Comparison of ENCODE assay signal across 11 cellular contexts in genomic region chr13:33745370-33746324, GRCh38.
DNase-seq lines count a peak whose midpoint lies in the region; ATAC-seq and TF ChIP-seq lines count a peak whose summit lies in the region.
"Had no signal": no experiment of that assay in that cellular context is flagged by ENCODE, and none has a peak within 500 bp of the region (broad histone marks: within the 10 kb centered on the region; RNA-seq: fewer than 3 reads in every experiment).

No MANE protein-coding gene starts in this region.

- ATAC-seq in GM21515 (IDR thresholded peaks at IDR 0.05; ENCODE audit: unreplicated experiment) = peak; percentile 38
- peak; percentile 44 for ATAC-seq in HG03457 (IDR thresholded peaks at IDR 0.05; ENCODE audit: unreplicated experiment)
- ATAC-seq in activated naive CD4-positive, alpha-beta T cell treated with anti-CD3 and anti-CD28 coated beads, Interleukin-2, amount 50 U/mL, for 72 hours = no peak
- ATAC-seq: psoas muscle had no signal

- H3K9me3 ChIP-seq in DOHH2 (ENCODE audit: control insufficient read depth, insufficient read depth, low read length) = peaks cover 20% of the 10 kb centered on the region
- H3K9me3 ChIP-seq in SK-N-MC (ENCODE audit: low read depth, low read length) = no peaks in the 10 kb centered on the region
- peaks cover under 1% of the 10 kb centered on the region; the same call in 1 of the 2 replicates for H3K9me3 ChIP-seq in HAP-1
- H3K9me3 ChIP-seq: psoas muscle had no signal

- peaks cover 0 to 6% of the 10 kb centered on the region in 2 donors for H3K36me3 Mint-ChIP-seq in activated naive CD4-positive, alpha-beta T cell treated with anti-CD3 and anti-CD28 coated beads, Interleukin-2, amount 50 U/mL, for 72 hours

- H3K9me2 ChIP-seq in DOHH2 (replicated peaks; ENCODE audit: control insufficient read depth, low read length) = no peaks in the 10 kb centered on the region

- DNase-seq in SK-N-MC (ENCODE audit: low read depth, low spot score) = no peak
- DNase-seq in NCI-H1436 (lab: John Stamatoyannopoulos, UW) = no peak
- no peak for DNase-seq in activated CD8-positive, alpha-beta memory T cell treated with anti-CD3 and anti-CD28 coated beads for 24 hours
- no peak for DNase-seq in activated naive CD4-positive, alpha-beta T cell treated with anti-CD3 and anti-CD28 coated beads, Interleukin-2, amount 50 U/mL, for 72 hours (ENCODE audit: low spot score in 2 of 2)
- DNase-seq in HAP-1 (ENCODE audit: low spot score in 2 of 2) = no peak
- DNase-seq: amygdala, heart left ventricle, psoas muscle had no signal

- peaks cover 8% of the 10 kb centered on the region for H3F3A ChIP-seq in DOHH2 (ENCODE audit: control insufficient read depth, insufficient read depth)

- no peak overlapping the region for H3K9ac ChIP-seq in SK-N-MC (ENCODE audit: insufficient read length)

- H3K36me3 ChIP-seq in DOHH2 (ENCODE audit: control insufficient read depth, low read length) (peaks cover 18% of the 10 kb centered on the region), SK-N-MC (ENCODE audit: insufficient read depth, low read length) (no peaks in the 10 kb centered on the region), HAP-1 (replicated peaks) (no peaks in the 10 kb centered on the region)
- H3K36me3 ChIP-seq: heart left ventricle had no signal

- no peaks in the 10 kb centered on the region for H3K79me2 ChIP-seq in DOHH2 (ENCODE audit: control insufficient read depth, low read length)

- H3K27me3 ChIP-seq in DOHH2 (ENCODE audit: control insufficient read depth, low read length) = no peaks in the 10 kb centered on the region
- H3K27me3 ChIP-seq in HAP-1 (ENCODE audit: low read depth) = no peaks in the 10 kb centered on the region
- H3K27me3 ChIP-seq: heart left ventricle had no signal

- peaks cover 4 to 10% of the 10 kb centered on the region in 2 donors for H3K9me3 Mint-ChIP-seq in activated naive CD4-positive, alpha-beta T cell treated with anti-CD3 and anti-CD28 coated beads, Interleukin-2, amount 50 U/mL, for 72 hours

- H3K4me1 ChIP-seq in DOHH2 (ENCODE audit: control insufficient read depth, low read length) (peaks cover 57% of the 10 kb centered on the region), HAP-1 (peaks cover 10% of the 10 kb centered on the region)
- H3K4me1 ChIP-seq: psoas muscle had no signal

- peak overlapping the region; percentile 64 for H3K4me2 ChIP-seq in DOHH2 (ENCODE audit: low read length)

- in situ Hi-C loops in HAP-1 (cut with MboI; ENCODE audit: low sequenced_read_pairs) = no loop called here

- H4K20me1 ChIP-seq in DOHH2 (ENCODE audit: control insufficient read depth, insufficient read depth, low read depth, low read length) = no peaks in the 10 kb centered on the region

- H3K4me3 ChIP-seq in DOHH2 (ENCODE audit: low read length) (peak overlapping the region; percentile 53), SK-N-MC (peak overlapping the region; percentile 15; the same call in 1 of the 2 replicates), HAP-1 (no peak overlapping the region)
- H3K4me3 ChIP-seq: heart left ventricle, psoas muscle had no signal

- no peak overlapping the region for H3K27ac Mint-ChIP-seq in activated naive CD4-positive, alpha-beta T cell treated with anti-CD3 and anti-CD28 coated beads, Interleukin-2, amount 50 U/mL, for 72 hours

- peak overlapping the region; percentile 84 for H3K27ac ChIP-seq in DOHH2 (ENCODE audit: low read depth, low read length)
- H3K27ac ChIP-seq in SK-N-MC = peak overlapping the region; percentile 83
- H3K27ac ChIP-seq: heart left ventricle, psoas muscle had no signal

- no peak for TF ChIP-seq CTCF in DOHH2 (IDR thresholded peaks at IDR 0.05; ENCODE audit: low read depth, low read length, poor library complexity, severe bottlenecking)

Comparison
In these comparisons a context has a peak if more than half of its experiments do, and no peak if none do; other contexts are left out.
1. ATAC-seq: peak in GM21515 (single experiment) and HG03457 (single experiment); none in activated naive CD4-positive, alpha-beta T cell treated with anti-CD3 and anti-CD28 coated beads, Interleukin-2, amount 50 U/mL, for 72 hours (0 of 2).